In genomic region chr19:34428549-34429285, GRCh38 we compare ENCODE assay signal across 8 cellular contexts. TPM values are rescaled to one million over a fixed set of nuclear protein-coding genes. Genes with fewer than 3 reads are reported as not detected.
DNase-seq lines count a peak whose midpoint lies in the region; ATAC-seq, FAIRE-seq and TF ChIP-seq lines count a peak whose summit lies in the region.

No MANE protein-coding gene starts in this region.

- CTCF ChIA-PET in A549 (lab: Yijun Ruan, JAX), result interaction anchor here (0.7 to 3.6 kb wide), 8 partner anchors 9 to 209 kb away, joined by 3 to 18 read pairs (median 3); no protein-coding TSS in a partner anchor

- H3K9ac ChIP-seq in OCI-LY3 (ENCODE audit: low read length) (peak overlapping the region; percentile 94), iPS-18a (ENCODE audit: low read length) (peak overlapping the region; percentile 74)

- 0 out of 2 replicates have a peak overlapping the region, but pooled peaks have one; percentile 3 for H2AFZ ChIP-seq in OCI-LY3 (ENCODE audit: low read depth, low read length)

- peaks cover 50% of the 10 kb centered on the region for H4K20me1 ChIP-seq in OCI-LY3 (ENCODE audit: insufficient read depth, low read length)

- in situ Hi-C loops in astrocyte of the spinal cord (cut with HindIII; ENCODE audit: low sequenced_read_pairs), result no loop called here

- H3K27ac ChIP-seq in A549 (peak overlapping the region; percentile 93 to 94), OCI-LY3 (ENCODE audit: low read length) (peak overlapping the region; percentile 72), iPS-18a (ENCODE audit: low read length) (no peak overlapping the region)

- FAIRE-seq in A549 (lab: Jason Lieb, UNC) (no peak), GM12891 (lab: Jason Lieb, UNC) (peak; percentile 80)

- peak overlapping the region; percentile 78 for H3K4me3 ChIP-seq in A549
- peak overlapping the region; percentile 98 for H3K4me3 ChIP-seq in OCI-LY3 (ENCODE audit: low read length)
- H3K4me3 ChIP-seq in astrocyte of the spinal cord (ENCODE audit: low read depth, low read length), result peak overlapping the region; percentile 95
- peak overlapping the region; percentile 80 for H3K4me3 ChIP-seq in iPS-18a (ENCODE audit: low read length)
- H3K4me3 ChIP-seq in skeletal muscle cell (ENCODE audit: low read depth, low read length), result peak overlapping the region; percentile 94

- H3K4me1 ChIP-seq in A549, result peaks cover 24% of the 10 kb centered on the region
- peaks cover 17% of the 10 kb centered on the region for H3K4me1 ChIP-seq in OCI-LY3 (ENCODE audit: low read length)
- H3K4me1 ChIP-seq in iPS-18a (ENCODE audit: control insufficient read depth, low read depth, low read length), result peaks cover 14% of the 10 kb centered on the region

- H3K27me3 ChIP-seq in OCI-LY3 (ENCODE audit: low read depth, low read length) (no peaks in the 10 kb centered on the region), iPS-18a (ENCODE audit: control insufficient read depth, insufficient read depth, low read length) (no peaks in the 10 kb centered on the region)

- no peak; the same call in 2 of the 3 replicates for TF ChIP-seq CTCF in A549 (IDR thresholded peaks at IDR 0.05)
- 0 out of 2 replicates have a peak, but pooled peaks have one; percentile 4 for TF ChIP-seq CTCF in OCI-LY3 (IDR thresholded peaks at IDR 0.05; ENCODE audit: low read depth, low read length)
- no peak for TF ChIP-seq CTCF in astrocyte of the spinal cord (IDR thresholded peaks at IDR 0.05; ENCODE audit: low read depth, low read length)

- H3K4me2 ChIP-seq in A549 (peak overlapping the region; percentile 86), OCI-LY3 (ENCODE audit: low read length) (peak overlapping the region; percentile 84)

- TF ChIP-seq RAD21 in A549 (conservative IDR thresholded peaks at IDR 0.05 in 1 of 2, IDR thresholded peaks at IDR 0.05 in 1 of 2), result no peak

- no peak for TF ChIP-seq EP300 in A549 (IDR thresholded peaks at IDR 0.05)

- DNase-seq in A549 (ENCODE audit: low read depth in 1 of 2, low spot score in 1 of 2) (peak; percentile 52 to 66), GM12891 (ENCODE audit: insufficient read length, low spot score) (peak; percentile 13), astrocyte of the spinal cord (ENCODE audit: low read depth, low spot score) (peak; percentile 33), skeletal muscle cell (ENCODE audit: low read depth) (no peak), foreskin melanocyte (no peak)

- POLR2A ChIA-PET in A549 (lab: Yijun Ruan, JAX), result interaction anchor here (0.6 to 1.7 kb wide), 9 partner anchors 9 to 1253 kb away, joined by 3 to 10 read pairs (median 6); partner anchors contain the start of genes GPI and WTIP

- TF ChIP-seq POLR2A in A549 (IDR thresholded peaks at IDR 0.05; ENCODE audit: low read length) (no peak), GM12891 (IDR thresholded peaks at IDR 0.05; ENCODE audit: low read depth, low read length) (no peak)

- ATAC-seq in A549, result peak; percentile 75 to 76
- ATAC-seq in HG02938 (IDR thresholded peaks at IDR 0.05; ENCODE audit: unreplicated experiment), result peak; percentile 44

- H3K9me3 ChIP-seq in A549 (no peaks in the 10 kb centered on the region), OCI-LY3 (ENCODE audit: insufficient read depth, low read length) (no peaks in the 10 kb centered on the region), iPS-18a (ENCODE audit: control insufficient read depth, low read depth, low read length) (no peaks in the 10 kb centered on the region)

- WGBS in A549 (ENCODE audit: missing lambda C conversion rate), result 1% methylated on average over 63 of the region's 68 CpGs

- H3K36me3 ChIP-seq in OCI-LY3 (replicated peaks; ENCODE audit: low read depth, low read length) (peaks cover 43% of the 10 kb centered on the region), iPS-18a (ENCODE audit: control insufficient read depth, low read depth, low read length) (peaks cover 34% of the 10 kb centered on the region)

- H3K79me2 ChIP-seq in OCI-LY3 (ENCODE audit: low read length), result peaks cover 71% of the 10 kb centered on the region

TF ChIP-seq in A549, 52 proteins besides CTCF, POLR2A, EP300 and RAD21 (continues in another document):
- TF ChIP-seq ATOH8 (CRISPR knock-in tag; IDR thresholded peaks at IDR 0.05; ENCODE audit: low read depth) (no peak), RCOR1 (IDR thresholded peaks at IDR 0.05; ENCODE audit: low read depth, low read length) (no peak), RARB (CRISPR knock-in tag; IDR thresholded peaks at IDR 0.05) (no peak), USF2 (IDR thresholded peaks at IDR 0.05) (peak; percentile 21; the same call in 1 of the 2 replicates), HDAC2 (IDR thresholded peaks at IDR 0.05) (peak; percentile 45; the same call in 1 of the 2 replicates), HEYL (CRISPR knock-in tag; IDR thresholded peaks at IDR 0.05) (no peak), FOSL2 (IDR thresholded peaks at IDR 0.05) (no peak), FOSL2 (CRISPR knock-in tag; IDR thresholded peaks at IDR 0.05) (no peak), MAZ (IDR thresholded peaks at IDR 0.05; ENCODE audit: borderline replicate concordance, low read depth, low read length) (no peak), CEBPB (IDR thresholded peaks at IDR 0.05) (0 out of 4 replicates have a peak, but pooled peaks of 1 of the 2 experiments have one; percentile 23), GATA3 (IDR thresholded peaks at IDR 0.05; ENCODE audit: borderline replicate concordance) (0 out of 2 replicates have a peak, but pooled peaks have one; percentile 1)

TF ChIP-seq in GM12891, 5 proteins besides CTCF, POLR2A, EP300 and RAD21:
- TF ChIP-seq SPI1 (IDR thresholded peaks at IDR 0.05; ENCODE audit: low read depth, low read length), result no peak
- TF ChIP-seq POLR2AphosphoS5 (IDR thresholded peaks at IDR 0.05; ENCODE audit: low read depth, low read length), result peak; percentile 41; the same call in 1 of the 2 replicates
- TF ChIP-seq POU2F2 (IDR thresholded peaks at IDR 0.05; ENCODE audit: low read depth, low read length), result no peak
- TF ChIP-seq TAF1 (IDR thresholded peaks at IDR 0.05; ENCODE audit: low read depth, low read length), result no peak

RNA-seq across cellular contexts. Expression of gene UBA2, which starts 0.5 kb away (rescaled TPM):
- polyA plus RNA-seq in A549 (2011; rRNA removed) (504 and 514 TPM in 2 replicates), A549 (2017; fragmentation: RNase III; extraction: RNeasy Plus Mini Kit Qiagen cat#74134 plus additional on column Dnase treatment) (217 to 255 TPM (median 224 TPM) in 3 replicates)
- 169 TPM in 2 replicates for polyA plus RNA-seq in A549 (2012; cell fraction: cytosol; rRNA removed)
- polyA plus RNA-seq in A549 (2012; cell fraction: nucleus; rRNA removed), result 53.4 and 73.7 TPM in 2 replicates
- 255 and 318 TPM in 2 replicates for polyA minus RNA-seq in A549 (2011; rRNA and poly(A)+ RNA removed)
- 75.2 TPM for polyA plus RNA-seq in GM12891 (2012; ENCODE audit: low read depth, missing spikeins)

RNA-seq across cellular contexts. Expression of gene PDCD2L, which starts 24.5 kb away (rescaled TPM):
- polyA plus RNA-seq in A549 (2011; rRNA removed), result 58.5 and 68.9 TPM in 2 replicates
- 72.1 and 74.8 TPM in 2 replicates for polyA plus RNA-seq in A549 (2012; cell fraction: cytosol; rRNA removed)
- 50.7 and 66.9 TPM in 2 replicates for polyA plus RNA-seq in A549 (2012; cell fraction: nucleus; rRNA removed)
- 28.2 to 32.7 TPM (median 31.5 TPM) in 3 replicates for polyA plus RNA-seq in A549 (2017; fragmentation: RNase III; extraction: RNeasy Plus Mini Kit Qiagen cat#74134 plus additional on column Dnase treatment)
- 43.5 and 50.5 TPM in 2 replicates for polyA minus RNA-seq in A549 (2011; rRNA and poly(A)+ RNA removed)
- 19.5 TPM for polyA plus RNA-seq in GM12891 (2012; ENCODE audit: low read depth, missing spikeins)

RNA-seq across cellular contexts. Expression of gene WTIP, which starts 52.8 kb away (rescaled TPM):
- polyA plus RNA-seq in A549 (2011; rRNA removed), result 18.8 and 22.0 TPM in 2 replicates
- 24.6 and 37.8 TPM in 2 replicates for polyA plus RNA-seq in A549 (2012; cell fraction: cytosol; rRNA removed)
- polyA plus RNA-seq in A549 (2012; cell fraction: nucleus; rRNA removed), result 31.1 and 32.6 TPM in 2 replicates
- polyA plus RNA-seq in A549 (2017; fragmentation: RNase III; extraction: RNeasy Plus Mini Kit Qiagen cat#74134 plus additional on column Dnase treatment), result 18.8 to 21.2 TPM (median 21.2 TPM) in 3 replicates
- polyA minus RNA-seq in A549 (2011; rRNA and poly(A)+ RNA removed), result 54.4 and 58.2 TPM in 2 replicates
- polyA plus RNA-seq in GM12891 (2012; ENCODE audit: low read depth, missing spikeins), result 0.33 TPM

Comparison
In these comparisons a context has a peak if more than half of its experiments do, and no peak if none do; other contexts are left out.
1. DNase-seq: peak in A549 (2 of 2), GM12891 (single experiment) and astrocyte of the spinal cord (single experiment); none in skeletal muscle cell (single experiment) and foreskin melanocyte (single experiment).
2. Peak in every context shown above with its lines, with median percentiles within 50 percentile points of each other: H3K4me3 ChIP-seq.